ENCODE assay signal across 13 cellular contexts in the genomic region with DNA sequence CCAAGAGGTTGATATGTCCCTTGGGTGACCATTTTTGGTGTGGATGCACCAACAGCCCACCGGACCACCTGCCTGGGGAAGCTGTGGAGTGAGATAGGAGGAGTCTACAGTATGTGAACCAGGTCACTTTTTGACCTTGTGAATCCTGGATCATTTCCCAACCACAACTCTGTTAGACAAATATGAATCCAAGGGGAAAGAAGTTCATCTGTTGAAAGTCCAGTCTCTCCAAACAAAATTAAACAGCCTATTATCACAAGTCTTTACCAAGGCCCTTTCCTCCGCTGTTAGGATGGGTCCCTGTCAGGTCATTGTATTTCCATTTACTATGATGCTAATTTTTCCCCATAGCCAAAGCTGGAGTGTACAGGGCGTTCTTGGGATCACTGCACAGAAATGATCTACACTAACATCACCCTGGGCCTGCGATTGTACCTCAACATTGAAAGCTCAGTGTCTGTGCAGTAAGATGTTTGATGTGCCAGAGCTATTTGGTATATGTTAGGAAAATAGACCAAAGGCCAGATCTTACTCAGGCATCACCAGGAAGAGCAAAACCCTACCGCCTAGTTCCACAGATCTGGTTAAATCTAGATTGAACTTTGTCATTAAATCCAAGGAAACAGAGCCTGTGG.
DNase-seq lines count a peak whose midpoint lies in the region; ATAC-seq and TF ChIP-seq lines count a peak whose summit lies in the region.
"Had no signal": no experiment of that assay in that cellular context is flagged by ENCODE, and none has a peak within 500 bp of the region (broad histone marks: within the 10 kb centered on the region; RNA-seq: fewer than 3 reads in every experiment).

No MANE protein-coding gene starts in this region.

- no peak for TF ChIP-seq CTCF in smooth muscle cell (IDR thresholded peaks at IDR 0.05; ENCODE audit: borderline replicate concordance, insufficient read depth, poor library complexity, severe bottlenecking)

- H3K9me3 ChIP-seq in right cardiac atrium (ENCODE audit: control insufficient read depth, low read length) (no peaks in the 10 kb centered on the region), smooth muscle cell (replicated peaks; ENCODE audit: low read depth) (no peaks in the 10 kb centered on the region), MG63 (no peaks in the 10 kb centered on the region)

- H3K79me2 ChIP-seq in smooth muscle cell (ENCODE audit: low read depth): peaks cover 5% of the 10 kb centered on the region

- DNase-seq in HCEC 1CT (peak; percentile 31), caudate nucleus (lab: John Stamatoyannopoulos, UW) (no peak), right cardiac atrium (no peak), smooth muscle cell (lab: John Stamatoyannopoulos, UW; ENCODE audit: unreplicated experiment) (no peak), MG63 (no peak), NCI-H1417 (lab: John Stamatoyannopoulos, UW) (no peak), AG08395 (ENCODE audit: low spot score) (no peak)
- DNase-seq: effector CD8-positive, alpha-beta T cell; Kasumi-1; NCI-H510A treated with DMSO at 0.1 percent for 48 hours; occipital lobe; OCI-M1 had no signal

- peak overlapping the region; percentile 1 for H3K27ac ChIP-seq in caudate nucleus (ENCODE audit: low read depth, low read length)
- peak overlapping the region; percentile 33 for H3K27ac ChIP-seq in right cardiac atrium (ENCODE audit: low read length)
- H3K27ac ChIP-seq in smooth muscle cell (ENCODE audit: low read depth): peak overlapping the region; percentile 95

- intact Hi-C loops in right cardiac atrium (cut with DNase I): no loop called here

- no peaks in the 10 kb centered on the region for H3K27me3 ChIP-seq in right cardiac atrium (ENCODE audit: control insufficient read depth, insufficient read depth)
- H3K27me3 ChIP-seq in smooth muscle cell (ENCODE audit: low read depth): no peaks in the 10 kb centered on the region
- no peaks in the 10 kb centered on the region for H3K27me3 ChIP-seq in MG63

- no peaks in the 10 kb centered on the region for H3K36me3 ChIP-seq in smooth muscle cell (ENCODE audit: low read depth)
- H3K36me3 ChIP-seq in MG63: peaks cover 77% of the 10 kb centered on the region

- peaks cover 14% of the 10 kb centered on the region for H3K4me1 ChIP-seq in right cardiac atrium (ENCODE audit: control insufficient read depth, insufficient read depth, low read length)
- peaks cover 8% of the 10 kb centered on the region for H3K4me1 ChIP-seq in smooth muscle cell (ENCODE audit: low read depth)

- H2AFZ ChIP-seq in smooth muscle cell (ENCODE audit: low read depth): no peak overlapping the region

- peak overlapping the region; percentile 73 for H3K4me2 ChIP-seq in smooth muscle cell

- ATAC-seq in right cardiac atrium (peak; percentile 11 to 12), HG02938 (IDR thresholded peaks at IDR 0.05; ENCODE audit: unreplicated experiment) (no peak)

- peak overlapping the region; percentile 60 for H3K9ac ChIP-seq in smooth muscle cell (ENCODE audit: low read depth)

- peaks cover 3% of the 10 kb centered on the region for H3F3A ChIP-seq in smooth muscle cell (ENCODE audit: low read depth)

- H4K20me1 ChIP-seq in smooth muscle cell (ENCODE audit: low read depth): no peaks in the 10 kb centered on the region

- no peak overlapping the region for H3K4me3 ChIP-seq in right cardiac atrium (ENCODE audit: low read length)
- no peak overlapping the region for H3K4me3 ChIP-seq in smooth muscle cell
- no peak overlapping the region for H3K4me3 ChIP-seq in MG63

- 68% methylated on average over 5 of the region's 5 CpGs for WGBS in right cardiac atrium
- WGBS in smooth muscle cell (ENCODE audit: low lambda C conversion rate): 95% methylated on average over 5 of the region's 5 CpGs

Comparison
In these comparisons a context has a peak if more than half of its experiments do, and no peak if none do; other contexts are left out.
1. H3K27ac ChIP-seq: peak in every context shown above with its lines; median percentile 95 in smooth muscle cell; 33 in right cardiac atrium; 1 in caudate nucleus.